ENCODE assay signal across 11 cellular contexts in genomic region chr12:22357531-22357930, GRCh38. TPM values are rescaled to one million over a fixed set of nuclear protein-coding genes. Genes with fewer than 3 reads are reported as not detected.
"Had no signal": no experiment of that assay in that cellular context is flagged by ENCODE, and none has a peak within 500 bp of the region (broad histone marks: within the 10 kb centered on the region; RNA-seq: fewer than 3 reads in every experiment).

No MANE protein-coding gene starts in this region.

- H3K36me3 ChIP-seq: HAP-1 had no signal

- FAIRE-seq: H1, H54 had no signal

- H3K4me2 ChIP-seq: GM23338 had no signal

- DNase-seq: GM23248, GOT3, H7, H9, HCEC 1CT, HFFc6 had no signal

- H3K9me3 ChIP-seq: HAP-1 had no signal

- H3K4me3 ChIP-seq: GM23248, GM23338, HAP-1 had no signal

- H3K27ac ChIP-seq: GM23248 had no signal

- ATAC-seq: GM23338, HCT116 had no signal

- H3K4me1 ChIP-seq: HAP-1 had no signal

- H2AFZ ChIP-seq: GM23248 had no signal

- H3K9ac ChIP-seq: GM23248 had no signal

RNA-seq across cellular contexts. Expression of gene ST8SIA1, which starts 23.0 kb away (rescaled TPM):
- total RNA-seq: GM23248, H9, HFFc6 had no signal
